In the genomic region with DNA sequence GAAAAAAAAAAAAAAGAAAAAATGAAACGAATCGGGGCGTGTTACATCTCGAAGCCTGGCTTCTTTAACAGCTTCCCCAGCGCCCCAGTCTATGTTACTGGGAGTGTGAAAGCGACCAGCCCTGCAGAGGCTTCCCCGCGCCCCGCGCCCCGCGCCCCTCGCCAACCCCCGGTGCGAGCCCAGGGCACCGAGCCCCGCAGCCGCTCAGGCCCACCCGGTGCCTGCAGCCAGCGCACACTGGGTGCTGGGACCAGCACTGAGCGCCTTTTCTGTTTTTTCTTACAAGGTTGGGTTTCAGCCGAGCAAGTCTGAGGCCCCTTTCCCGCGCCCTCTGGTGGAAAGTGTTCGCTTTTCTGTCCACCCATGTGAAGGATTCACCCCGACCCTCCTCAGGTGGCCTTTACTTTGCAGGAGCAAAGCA, we compare ENCODE assay signal across 8 cellular contexts. TPM values are rescaled to one million over a fixed set of nuclear protein-coding genes. Genes with fewer than 3 reads are reported as not detected.
DNase-seq lines count a peak whose midpoint lies in the region; ATAC-seq, FAIRE-seq and TF ChIP-seq lines count a peak whose summit lies in the region.

No MANE protein-coding gene starts in this region.

- peak; percentile 64 for TF ChIP-seq CTCF in CD4-positive, alpha-beta T cell (IDR thresholded peaks at IDR 0.05)
- TF ChIP-seq CTCF in HFF-Myc (IDR thresholded peaks at IDR 0.05; ENCODE audit: low read depth, low read length, missing control alignments), result peak; percentile 47
- no peak for TF ChIP-seq CTCF in RWPE1 (conservative IDR thresholded peaks at IDR 0.05; ENCODE audit: low read depth)

- no peaks in the 10 kb centered on the region for H3K27me3 ChIP-seq in CD4-positive, alpha-beta T cell (ENCODE audit: control insufficient read depth, insufficient read depth, low read length)
- H3K27me3 ChIP-seq in small intestine (ENCODE audit: control insufficient read depth in 2 of 2, insufficient read depth in 2 of 2, low read length in 2 of 2), result peaks cover 0 to 2% of the 10 kb centered on the region in 2 donors

- 13 to 22% (median 21%) methylated on average over 25 to 26 of the region's 26 CpGs for WGBS in small intestine, 3 donors

- CTCF ChIA-PET in CD4-positive, alpha-beta T cell (lab: Charles Lee), result interaction anchor here (0.9 to 2.1 kb wide), 7 partner anchors 10 to 113 kb away, joined by 3 to 34 read pairs (median 11); no protein-coding TSS in a partner anchor
- CTCF ChIA-PET in RWPE1 (lab: Yijun Ruan, JAX), result interaction anchor here (0.7 to 2.6 kb wide), 9 partner anchors 16 to 399 kb away, joined by 3 to 14 read pairs (median 4); no protein-coding TSS in a partner anchor

- no peaks in the 10 kb centered on the region for H3K9me3 Mint-ChIP-seq in CD4-positive, alpha-beta T cell

- ATAC-seq in CD4-positive, alpha-beta T cell (ENCODE audit: poor library complexity), result peak; percentile 87
- ATAC-seq in GM19397 (IDR thresholded peaks at IDR 0.05; ENCODE audit: unreplicated experiment), result no peak

- H3K4me3 Mint-ChIP-seq in CD4-positive, alpha-beta T cell, result no peak overlapping the region

- H3K4me3 ChIP-seq in HFF-Myc (replicated peaks; ENCODE audit: low read depth, low read length) (no peak overlapping the region), small intestine (ENCODE audit: low read depth in 1 of 2, low read length in 2 of 2) (peak overlapping the region in 1 of 2 donors; percentile 39)

- FAIRE-seq in small intestine (lab: Jason Lieb, UNC), result no peak

- POLR2A ChIA-PET in CD4-positive, alpha-beta T cell (lab: Charles Lee), result interaction anchor here (0.6 to 1.7 kb wide), 4 partner anchors 16 to 466 kb away, joined by 3 to 7 read pairs (median 4); no protein-coding TSS in a partner anchor
- POLR2A ChIA-PET in RWPE1 (lab: Yijun Ruan, JAX; ENCODE audit: low non-redundant PET), result no interaction called here

- peaks cover 16% of the 10 kb centered on the region for H3K27me3 Mint-ChIP-seq in CD4-positive, alpha-beta T cell

- no peaks in the 10 kb centered on the region for H3K9me3 ChIP-seq in CD4-positive, alpha-beta T cell (ENCODE audit: control insufficient read depth, low read length)
- no peaks in the 10 kb centered on the region for H3K9me3 ChIP-seq in small intestine (ENCODE audit: control insufficient read depth, low read depth)

- peak; percentile 25 to 67 (median 46) for DNase-seq in CD4-positive, alpha-beta T cell
- DNase-seq in HFF-Myc (ENCODE audit: extremely low read depth, low read depth) (no peak), RWPE1 (ENCODE audit: low spot score) (peak; percentile 23), cardiac septum (ENCODE audit: low spot score) (peak; percentile 71), small intestine (peak; percentile 42), NCI-H146 (lab: John Stamatoyannopoulos, UW) (no peak)
- peak in 3 of 4 experiments; percentile 8 to 51 (median 21) for DNase-seq in activated naive CD4-positive, alpha-beta T cell (lab: John Stamatoyannopoulos, UW)

- H3K36me3 Mint-ChIP-seq in CD4-positive, alpha-beta T cell (ENCODE audit: low read depth), result no peaks in the 10 kb centered on the region

- intact Hi-C loops in CD4-positive, alpha-beta T cell (cut with DNase I, micrococcal nuclease), result loop anchor here in 1 of 2 experiments (10.0 kb wide), 1 partner anchor 439 kb away; the partner anchor contains the start of gene AHCTF1
- intact Hi-C loops in cardiac septum (cut with DNase I), result loop anchor here (5.0 kb wide), 2 partner anchors 41 to 326 kb away; partner anchors contain the start of gene ZNF496

- no peaks in the 10 kb centered on the region for H3K36me3 ChIP-seq in small intestine (ENCODE audit: control insufficient read depth in 2 of 2, insufficient read depth in 2 of 2, low read length in 2 of 2)

- H3K4me1 Mint-ChIP-seq in CD4-positive, alpha-beta T cell (ENCODE audit: low read depth), result peaks cover 9% of the 10 kb centered on the region

- H3K4me1 ChIP-seq in small intestine (ENCODE audit: control insufficient read depth in 2 of 2, insufficient read depth in 1 of 2, low read depth in 1 of 2, low read length in 1 of 2), result no peaks in the 10 kb centered on the region

- no peak overlapping the region for H3K27ac Mint-ChIP-seq in CD4-positive, alpha-beta T cell

- no peak overlapping the region for H3K27ac ChIP-seq in CD4-positive, alpha-beta T cell (ENCODE audit: low read depth, low read length)
- H3K27ac ChIP-seq in RWPE1 (no peak overlapping the region), small intestine (ENCODE audit: low read depth in 1 of 2, low read length in 1 of 2) (no peak overlapping the region)

RNA-seq across cellular contexts. Expression of gene ZNF496, which starts 42.1 kb away (rescaled TPM):
- 10 to 100 TPM; 15.8 to 19.9 TPM for total RNA-seq in CD4-positive, alpha-beta T cell
- total RNA-seq in cardiac septum, result 17.3 TPM
- 1 to 10 TPM; 1.6 to 6.8 (median 3.5) TPM for polyA plus RNA-seq in small intestine

RNA-seq across cellular contexts. Expression of gene NLRP3, which starts 42.2 kb away (rescaled TPM):
- 1 to 10 TPM; 7.8 to 8.5 TPM for total RNA-seq in CD4-positive, alpha-beta T cell
- total RNA-seq in cardiac septum, result 1.1 TPM
- polyA plus RNA-seq in small intestine, result under 1 TPM in 2 of 3 donors, not detected in 1; 0.81 to 0.94 TPM

Comparison
In these comparisons a context has a peak if more than half of its experiments do, and no peak if none do; other contexts are left out.
1. DNase-seq: peak in CD4-positive, alpha-beta T cell (10 of 10), RWPE1 (single experiment), activated naive CD4-positive, alpha-beta T cell (3 of 4), cardiac septum (single experiment) and small intestine (single experiment); none in HFF-Myc (single experiment) and NCI-H146 (single experiment).